In the genomic region with DNA sequence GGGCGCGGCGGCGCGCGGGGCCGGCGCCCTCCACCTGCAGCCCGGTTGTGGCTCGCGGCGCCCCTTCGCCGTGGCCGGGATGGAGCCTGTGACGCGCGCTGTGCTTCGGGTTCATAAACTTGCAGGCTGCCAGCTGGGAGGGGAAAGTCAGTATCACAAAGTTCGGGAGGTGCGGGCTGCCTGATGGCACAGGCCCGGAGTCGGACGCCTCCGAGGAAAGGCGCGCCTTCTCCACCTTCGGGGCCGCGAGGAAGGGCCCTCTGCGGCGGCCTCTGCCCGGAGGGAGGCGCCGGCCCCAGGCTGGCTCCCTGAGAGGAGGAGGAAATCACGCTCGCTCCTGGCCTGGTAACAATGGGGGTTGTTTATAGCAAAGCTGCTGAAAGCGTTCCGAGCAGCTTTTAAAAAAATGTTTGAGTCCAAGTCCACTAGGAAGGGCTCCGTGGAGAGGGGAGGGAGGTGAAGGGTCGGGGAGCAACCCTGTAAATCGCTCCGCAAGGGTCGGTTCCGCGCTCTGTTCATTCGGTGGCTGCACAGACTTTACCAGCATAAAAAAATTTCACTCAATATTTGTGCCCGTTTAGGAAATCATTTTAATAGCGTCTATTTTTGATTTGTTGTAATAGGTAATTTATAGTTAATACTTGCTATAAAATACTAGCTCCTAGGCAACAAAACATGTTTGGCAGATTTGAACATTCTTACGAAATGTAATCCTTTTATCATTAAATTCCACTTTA, we compare ENCODE assay signal across 7 cellular contexts. TPM values are rescaled to one million over a fixed set of nuclear protein-coding genes. Genes with fewer than 3 reads are reported as not detected.
DNase-seq lines count a peak whose midpoint lies in the region; ATAC-seq and TF ChIP-seq lines count a peak whose summit lies in the region.

No MANE protein-coding gene starts in this region.

- ATAC-seq in GM21619 (IDR thresholded peaks at IDR 0.05; ENCODE audit: unreplicated experiment) (peak; percentile 27), lung (ENCODE audit: insufficient read depth, low FRiP score) (peak; percentile 25)
- peak; percentile 16 for ATAC-seq in stimulated activated naive CD8-positive, alpha-beta T cell treated with anti-CD3 and anti-CD28 coated beads, Interleukin-15, Interleukin-2, amounts not matched to agents 100 U/mL and 50 U/mL, for 24 hours

- TF ChIP-seq CTCF in GM10248 (IDR thresholded peaks at IDR 0.05; ENCODE audit: control extremely low read depth, extremely low read depth, low read depth, missing control alignments) (no peak), lung (IDR thresholded peaks at IDR 0.05; ENCODE audit: control extremely low read depth, extremely low read depth) (no peak)

- H3K36me3 ChIP-seq in endocrine pancreas (ENCODE audit: control insufficient read depth, insufficient read depth, low read length), result no peaks in the 10 kb centered on the region
- no peaks in the 10 kb centered on the region for H3K36me3 ChIP-seq in lung (ENCODE audit: control insufficient read depth in 2 of 2, insufficient read depth in 2 of 2, low read length in 2 of 2)

- CTCF ChIA-PET in GM10248 (lab: Yijun Ruan, JAX), result interaction anchor here (1.5 to 2.0 kb wide), 2 partner anchors 16 to 71 kb away, joined by 6 to 11 read pairs; no protein-coding TSS in a partner anchor
- CTCF ChIA-PET in activated CD4-positive, alpha-beta memory T cell treated with anti-CD3 and anti-CD28 coated beads for 36 hours (lab: Charles Lee), result interaction anchor here (1.6 kb wide), 1 partner anchor 476 kb away, joined by 4 read pairs; no protein-coding TSS in a partner anchor

- H3K9me3 ChIP-seq in endocrine pancreas (ENCODE audit: control insufficient read depth, low read length) (no peaks in the 10 kb centered on the region), lung (ENCODE audit: control insufficient read depth in 2 of 2, insufficient read depth in 1 of 2, low read length in 1 of 2) (no peaks in the 10 kb centered on the region)

- peak overlapping the region; percentile 27 for H3K9ac ChIP-seq in endocrine pancreas (ENCODE audit: control insufficient read depth, insufficient read depth, low read length)

- POLR2A ChIA-PET in GM10248 (lab: Yijun Ruan, JAX), result no interaction called here
- POLR2A ChIA-PET in activated CD4-positive, alpha-beta memory T cell treated with anti-CD3 and anti-CD28 coated beads for 36 hours (lab: Charles Lee), result no interaction called here

- H3K4me3 ChIP-seq in endocrine pancreas (ENCODE audit: control insufficient read depth, insufficient read depth, low read length) (peak overlapping the region; percentile 97), lung (peak overlapping the region; percentile 63)

- H3K27ac Mint-ChIP-seq in activated CD4-positive, alpha-beta memory T cell treated with anti-CD3 and anti-CD28 coated beads for 36 hours, result no peak overlapping the region

- peaks cover 42% of the 10 kb centered on the region for H3K4me1 ChIP-seq in endocrine pancreas (ENCODE audit: control insufficient read depth, insufficient read depth, low read length)
- peaks cover 7 to 8% of the 10 kb centered on the region in 2 donors for H3K4me1 ChIP-seq in lung (ENCODE audit: control insufficient read depth in 2 of 2, insufficient read depth in 2 of 2, low read length in 2 of 2)

- intact Hi-C loops in activated CD4-positive, alpha-beta memory T cell treated with anti-CD3 and anti-CD28 coated beads for 36 hours (cut with micrococcal nuclease), result loop anchor here (2.0 kb wide), 1 partner anchor 477 kb away; no protein-coding TSS in a partner anchor

- H3K36me3 Mint-ChIP-seq in activated CD4-positive, alpha-beta memory T cell treated with anti-CD3 and anti-CD28 coated beads for 36 hours, result no peaks in the 10 kb centered on the region

- 2 to 3% methylated on average over 37 to 50 of the region's 50 CpGs for WGBS in lung, 2 donors

- peak overlapping the region; percentile 75 for H3K4me3 Mint-ChIP-seq in activated CD4-positive, alpha-beta memory T cell treated with anti-CD3 and anti-CD28 coated beads for 36 hours

- H3K27me3 Mint-ChIP-seq in activated CD4-positive, alpha-beta memory T cell treated with anti-CD3 and anti-CD28 coated beads for 36 hours, result peaks cover 59% of the 10 kb centered on the region

- peak overlapping the region; percentile 51 to 91 for H3K27ac ChIP-seq in lung (ENCODE audit: low read depth in 1 of 2, low read length in 1 of 2)

- H3K27me3 ChIP-seq in endocrine pancreas (ENCODE audit: control insufficient read depth, insufficient read depth, low read length) (no peaks in the 10 kb centered on the region), lung (ENCODE audit: control insufficient read depth, insufficient read depth) (no peaks in the 10 kb centered on the region)

- H3K9me3 Mint-ChIP-seq in activated CD4-positive, alpha-beta memory T cell treated with anti-CD3 and anti-CD28 coated beads for 36 hours, result no peaks in the 10 kb centered on the region

- peak; percentile 45 for DNase-seq in GM10248 (ENCODE audit: extremely low spot score)
- DNase-seq in Kasumi-1 (lab: John Stamatoyannopoulos, UW), result peak; percentile 8 to 17
- peak; percentile 47 for DNase-seq in activated CD4-positive, alpha-beta memory T cell treated with anti-CD3 and anti-CD28 coated beads for 36 hours
- peak; percentile 50 for DNase-seq in lung (ENCODE audit: low spot score)
- peak; percentile 33 for DNase-seq in stimulated activated naive CD8-positive, alpha-beta T cell treated with anti-CD3 and anti-CD28 coated beads, Interleukin-15, Interleukin-2, amounts not matched to agents 100 U/mL and 50 U/mL, for 24 hours

- H3K4me1 Mint-ChIP-seq in activated CD4-positive, alpha-beta memory T cell treated with anti-CD3 and anti-CD28 coated beads for 36 hours (ENCODE audit: low read depth), result peaks cover 50% of the 10 kb centered on the region

RNA-seq across cellular contexts. Expression of a gene that starts 1.0 kb away (rescaled TPM):
- total RNA-seq in activated CD4-positive, alpha-beta memory T cell treated with anti-CD3 and anti-CD28 coated beads for 36 hours, result 10 to 100 TPM; 39.0 to 39.3 TPM
- 100 to 1,000 TPM; 185 to 407 TPM for total RNA-seq in lung
- polyA plus RNA-seq in lung, result 10 to 100 TPM; 47.6 to 49.8 TPM

Comparison
In these comparisons a context has a peak if more than half of its experiments do, and no peak if none do; other contexts are left out.
1. Peak in every context shown above with its lines: DNase-seq, ATAC-seq, H3K4me3 ChIP-seq and H3K27ac ChIP-seq.
2. RNA of a gene that starts 1.0 kb away (total RNA-seq): 185 to 407 TPM in lung; 39.0 to 39.3 TPM in activated CD4-positive, alpha-beta memory T cell treated with anti-CD3 and anti-CD28 coated beads for 36 hours; every median in the first group is over 4 times any median in the second.